ENCODE assay signal across 8 cellular contexts in genomic region chr16:30775381-30776099, GRCh38. TPM values are rescaled to one million over a fixed set of nuclear protein-coding genes. Genes with fewer than 3 reads are reported as not detected.
DNase-seq lines count a peak whose midpoint lies in the region; ATAC-seq and TF ChIP-seq lines count a peak whose summit lies in the region.

No MANE protein-coding gene starts in this region.

- H3K4me1 ChIP-seq in HUES64 (ENCODE audit: insufficient read depth, low read length) = peaks cover 4% of the 10 kb centered on the region
- H3K4me1 ChIP-seq in SJSA1 (replicated peaks) = peaks cover 21% of the 10 kb centered on the region
- peaks cover 0 to 28% (median 14%) of the 10 kb centered on the region in 4 donors for H3K4me1 ChIP-seq in tibial artery

- H3K36me3 Mint-ChIP-seq in activated naive CD8-positive, alpha-beta T cell treated with anti-CD3 and anti-CD28 coated beads, Interleukin-2, amount 10 ng/mL, durations not matched to agents 7 days and 5 days = peaks cover 6% of the 10 kb centered on the region

- intact Hi-C loops in head of caudate nucleus (cut with DNase I) = no loop called here
- intact Hi-C loops in tibial artery (cut with DNase I; ENCODE audit: low total_unique reads) = no loop called here

- H3K4me1 Mint-ChIP-seq in activated naive CD8-positive, alpha-beta T cell treated with anti-CD3 and anti-CD28 coated beads, Interleukin-2, amount 10 ng/mL, durations not matched to agents 7 days and 5 days = peaks cover 22% of the 10 kb centered on the region

- POLR2A ChIA-PET in activated naive CD8-positive, alpha-beta T cell treated with anti-CD3 and anti-CD28 coated beads, Interleukin-2, amount 10 ng/mL, durations not matched to agents 7 days and 5 days (lab: Charles Lee) = interaction anchor here (0.5 to 1.7 kb wide), 10 partner anchors 10 to 316 kb away, joined by 3 to 10 read pairs (median 4); partner anchors contain the start of genes PHKG2 and RNF40

- H3K9me3 Mint-ChIP-seq in activated naive CD8-positive, alpha-beta T cell treated with anti-CD3 and anti-CD28 coated beads, Interleukin-2, amount 10 ng/mL, durations not matched to agents 7 days and 5 days = no peaks in the 10 kb centered on the region

- H3K36me3 ChIP-seq in HUES64 (ENCODE audit: insufficient read depth, low read length) = peaks cover 47% of the 10 kb centered on the region
- H3K36me3 ChIP-seq in SJSA1 = peaks cover 88% of the 10 kb centered on the region
- H3K36me3 ChIP-seq in tibial artery = peaks cover 32 to 48% (median 33%) of the 10 kb centered on the region in 3 donors

- H3K27me3 ChIP-seq in HUES64 (ENCODE audit: insufficient read depth, low read length) = no peaks in the 10 kb centered on the region
- H3K27me3 ChIP-seq in SJSA1 (replicated peaks) = no peaks in the 10 kb centered on the region
- no peaks in the 10 kb centered on the region for H3K27me3 ChIP-seq in tibial artery

- TF ChIP-seq CTCF in tibial artery (IDR thresholded peaks at IDR 0.05) = no peak

- peak overlapping the region; percentile 94 for H3K4me3 Mint-ChIP-seq in activated naive CD8-positive, alpha-beta T cell treated with anti-CD3 and anti-CD28 coated beads, Interleukin-2, amount 10 ng/mL, durations not matched to agents 7 days and 5 days

- H3K9ac ChIP-seq in HUES64 (ENCODE audit: low read depth, low read length) = peak overlapping the region; percentile 87

- H3K9me3 ChIP-seq in HUES64 (ENCODE audit: insufficient read depth, low read depth, low read length) (no peaks in the 10 kb centered on the region), SJSA1 (replicated peaks) (no peaks in the 10 kb centered on the region), tibial artery (no peaks in the 10 kb centered on the region)

- TF ChIP-seq POLR2A in GM19099 (IDR thresholded peaks at IDR 0.05; ENCODE audit: extremely low read depth, insufficient read length, low read depth) = peak; percentile 63

- H3K4me3 ChIP-seq in HUES64 (ENCODE audit: low read length) (peak overlapping the region; percentile 66), SJSA1 (peak overlapping the region; percentile 51), tibial artery (peak overlapping the region; percentile 74 to 77)

- under 1% methylated on average over 75 of the region's 75 CpGs for whole genome bisulfite sequencing in HUES64

- ATAC-seq in activated naive CD8-positive, alpha-beta T cell treated with anti-CD3 and anti-CD28 coated beads, Interleukin-2, amount 10 ng/mL, durations not matched to agents 7 days and 5 days (ENCODE audit: low read depth) = peak; percentile 81

- H3K27me3 Mint-ChIP-seq in activated naive CD8-positive, alpha-beta T cell treated with anti-CD3 and anti-CD28 coated beads, Interleukin-2, amount 10 ng/mL, durations not matched to agents 7 days and 5 days = no peaks in the 10 kb centered on the region

- H3K27ac Mint-ChIP-seq in activated naive CD8-positive, alpha-beta T cell treated with anti-CD3 and anti-CD28 coated beads, Interleukin-2, amount 10 ng/mL, durations not matched to agents 7 days and 5 days = peak overlapping the region; percentile 90

- DNase-seq in Ammon's horn (ENCODE audit: low spot score) (peak; percentile 90), SJSA1 (ENCODE audit: low read depth in 1 of 2, low spot score in 2 of 2) (peak; percentile 74 to 87), head of caudate nucleus (peak; percentile 74 to 96 (median 88)), occipital lobe (lab: John Stamatoyannopoulos, UW) (peak; percentile 82), tibial artery (peak; percentile 82 to 89)
- DNase-seq in activated naive CD8-positive, alpha-beta T cell treated with anti-CD3 and anti-CD28 coated beads, Interleukin-2, amount 10 ng/mL, durations not matched to agents 7 days and 5 days = peak; percentile 75

- H3K27ac ChIP-seq in HUES64 (ENCODE audit: low read depth, low read length) = peak overlapping the region; percentile 94
- peak overlapping the region; percentile 58 for H3K27ac ChIP-seq in SJSA1
- peak overlapping the region; percentile 82 to 83 for H3K27ac ChIP-seq in tibial artery

RNA-seq across cellular contexts. Expression of gene ZNF629, which starts 11.5 kb away (rescaled TPM):
- 12.2 TPM for polyA plus RNA-seq in HUES64 (2013, experiment 1 of 2)
- polyA plus RNA-seq in HUES64 (2013, experiment 2 of 2) = 15.4 TPM
- 13.2 and 19.6 TPM in 2 replicates for total RNA-seq in SJSA1 (2014; rRNA removed; shearing (Covaris generic))
- total RNA-seq in activated naive CD8-positive, alpha-beta T cell treated with anti-CD3 and anti-CD28 coated beads, Interleukin-2, amount 10 ng/mL, durations not matched to agents 7 days and 5 days = 1 to 10 TPM; 5.2 to 6.0 TPM
- 11.5 TPM for total RNA-seq in occipital lobe

RNA-seq across cellular contexts. Expression of gene RNF40, which starts 13.4 kb away (rescaled TPM):
- 55.0 TPM for polyA plus RNA-seq in HUES64 (2013, experiment 1 of 2)
- polyA plus RNA-seq in HUES64 (2013, experiment 2 of 2) = 48.8 TPM
- 70.7 and 103 TPM in 2 replicates for total RNA-seq in SJSA1 (2014; rRNA removed; shearing (Covaris generic))
- 100 to 1,000 TPM in 1 of 2 experiments, 10 to 100 TPM in 1; 94.7 to 105 TPM for total RNA-seq in activated naive CD8-positive, alpha-beta T cell treated with anti-CD3 and anti-CD28 coated beads, Interleukin-2, amount 10 ng/mL, durations not matched to agents 7 days and 5 days
- 80.0 TPM for total RNA-seq in occipital lobe

RNA-seq across cellular contexts. Expression of gene CFAP119, which starts 13.7 kb away (rescaled TPM):
- 3.5 TPM for polyA plus RNA-seq in HUES64 (2013, experiment 1 of 2)
- 2.4 TPM for polyA plus RNA-seq in HUES64 (2013, experiment 2 of 2)
- 1.1 and 9.5 TPM in 2 replicates for total RNA-seq in SJSA1 (2014; rRNA removed; shearing (Covaris generic))
- 1 to 10 TPM; 4.4 TPM for total RNA-seq in activated naive CD8-positive, alpha-beta T cell treated with anti-CD3 and anti-CD28 coated beads, Interleukin-2, amount 10 ng/mL, durations not matched to agents 7 days and 5 days
- 1.6 TPM for total RNA-seq in occipital lobe

RNA-seq across cellular contexts. Expression of gene PHKG2, which starts 27.3 kb away (rescaled TPM):
- 31.1 TPM for polyA plus RNA-seq in HUES64 (2013, experiment 1 of 2)
- polyA plus RNA-seq in HUES64 (2013, experiment 2 of 2) = 26.5 TPM
- total RNA-seq in SJSA1 (2014; rRNA removed; shearing (Covaris generic)) = 35.3 and 39.0 TPM in 2 replicates
- total RNA-seq in activated naive CD8-positive, alpha-beta T cell treated with anti-CD3 and anti-CD28 coated beads, Interleukin-2, amount 10 ng/mL, durations not matched to agents 7 days and 5 days = 10 to 100 TPM; 48.2 to 48.9 TPM
- total RNA-seq in occipital lobe = 12.0 TPM

Comparison
In these comparisons a context has a peak if more than half of its experiments do, and no peak if none do; other contexts are left out.
1. Peak in every context shown above with its lines: DNase-seq, ATAC-seq, H3K4me3 ChIP-seq and H3K27ac ChIP-seq.